ENCODE assay signal across 8 cellular contexts in the genomic region with DNA sequence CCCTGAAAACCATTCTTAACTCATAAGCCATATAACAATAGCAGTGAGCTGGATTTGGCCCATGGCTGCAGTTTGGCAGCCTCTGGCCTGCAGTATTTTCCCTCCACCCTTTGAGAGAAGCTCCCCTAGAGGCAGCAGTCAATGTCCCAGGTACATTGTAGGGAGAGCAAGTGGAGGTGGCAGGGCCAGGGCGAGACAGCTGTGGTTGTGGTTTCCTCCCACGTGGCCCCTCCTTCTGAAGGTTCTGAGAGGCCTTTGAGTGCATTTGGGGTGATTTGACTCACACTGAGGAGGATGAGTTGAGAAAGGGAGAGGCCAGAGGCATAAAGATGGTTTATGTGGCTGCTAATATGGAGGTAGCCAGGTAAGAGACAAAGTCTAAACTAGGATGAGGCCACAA. TPM values are rescaled to one million over a fixed set of nuclear protein-coding genes. Genes with fewer than 3 reads are reported as not detected.
DNase-seq lines count a peak whose midpoint lies in the region; ATAC-seq and TF ChIP-seq lines count a peak whose summit lies in the region.

No MANE protein-coding gene starts in this region.

- H3K4me3 ChIP-seq in BE2C (ENCODE audit: low read depth, low read length) (no peak overlapping the region), adrenal gland (no peak overlapping the region), uterus (no peak overlapping the region)

- H3K27me3 ChIP-seq in BE2C, result peaks cover 20% of the 10 kb centered on the region
- no peaks in the 10 kb centered on the region for H3K27me3 ChIP-seq in adrenal gland
- no peaks in the 10 kb centered on the region for H3K27me3 ChIP-seq in uterus

- DNase-seq in activated CD4-positive, alpha-beta T cell treated with anti-CD3 and anti-CD28 coated beads for 36 hours, result peak; percentile 89
- DNase-seq in stimulated activated CD4-positive, alpha-beta T cell treated with anti-CD3 and anti-CD28 coated beads, Interleukin-1b, Interleukin-23, amount 100 ng/mL, for 24 hours (ENCODE audit: low read depth in 4 of 4, low spot score in 1 of 4), result peak; percentile 9 to 49 (median 24)
- DNase-seq in BE2C (no peak), adrenal gland (no peak), NCI-H1048 (lab: John Stamatoyannopoulos, UW) (no peak), uterus (no peak)

- no peak overlapping the region for H3K27ac Mint-ChIP-seq in activated CD4-positive, alpha-beta T cell treated with anti-CD3 and anti-CD28 coated beads for 36 hours

- peaks cover 2% of the 10 kb centered on the region for H3K9me3 Mint-ChIP-seq in activated CD4-positive, alpha-beta T cell treated with anti-CD3 and anti-CD28 coated beads for 36 hours (ENCODE audit: low read depth)

- intact Hi-C loops in activated CD4-positive, alpha-beta T cell treated with anti-CD3 and anti-CD28 coated beads for 36 hours (cut with DNase I, micrococcal nuclease), result loop anchor here in 1 of 2 experiments (2.0 to 5.0 kb wide), 2 partner anchors 46 to 206 kb away; partner anchors contain the start of gene LDAH
- intact Hi-C loops in adrenal gland (cut with DNase I), result no loop called here
- intact Hi-C loops in uterus (cut with DNase I; ENCODE audit: low total_unique reads), result no loop called here

- H3K36me3 ChIP-seq in BE2C, result no peaks in the 10 kb centered on the region
- no peaks in the 10 kb centered on the region for H3K36me3 ChIP-seq in adrenal gland (replicated peaks in 1 of 2)
- H3K36me3 ChIP-seq in uterus, result no peaks in the 10 kb centered on the region

- H3K4me3 Mint-ChIP-seq in activated CD4-positive, alpha-beta T cell treated with anti-CD3 and anti-CD28 coated beads for 36 hours, result no peak overlapping the region

- TF ChIP-seq CTCF in BE2C (IDR thresholded peaks at IDR 0.05; ENCODE audit: low read depth, low read length) (no peak), adrenal gland (IDR thresholded peaks at IDR 0.05) (no peak), uterus (IDR thresholded peaks at IDR 0.05) (no peak)

- POLR2A ChIA-PET in activated CD4-positive, alpha-beta T cell treated with anti-CD3 and anti-CD28 coated beads for 36 hours (lab: Charles Lee), result no interaction called here

- 21 to 47% (median 34%) methylated on average over 2 of the region's 2 CpGs for WGBS in adrenal gland, 4 donors

- peak; percentile 100 for ATAC-seq in GM18508 (IDR thresholded peaks at IDR 0.05; ENCODE audit: insufficient read depth, unreplicated experiment)
- ATAC-seq in HG02852 (IDR thresholded peaks at IDR 0.05; ENCODE audit: unreplicated experiment), result peak; percentile 100
- ATAC-seq in activated CD4-positive, alpha-beta T cell treated with anti-CD3 and anti-CD28 coated beads for 36 hours, result peak; percentile 99

- TF ChIP-seq POLR2A in adrenal gland (IDR thresholded peaks at IDR 0.05) (no peak), uterus (IDR thresholded peaks at IDR 0.05) (no peak)

- H3K4me1 ChIP-seq in BE2C (no peaks in the 10 kb centered on the region), adrenal gland (replicated peaks in 1 of 2) (no peaks in the 10 kb centered on the region), uterus (no peaks in the 10 kb centered on the region)

- CTCF ChIA-PET in activated CD4-positive, alpha-beta T cell treated with anti-CD3 and anti-CD28 coated beads for 36 hours (lab: Charles Lee), result interaction anchor here (0.6 to 0.7 kb wide), 2 partner anchors 25 to 34 kb away, joined by 3 to 4 read pairs; no protein-coding TSS in a partner anchor

- H3K36me3 Mint-ChIP-seq in activated CD4-positive, alpha-beta T cell treated with anti-CD3 and anti-CD28 coated beads for 36 hours (ENCODE audit: low read depth), result no peaks in the 10 kb centered on the region

- H3K27ac ChIP-seq in adrenal gland, result no peak overlapping the region
- no peak overlapping the region for H3K27ac ChIP-seq in uterus

- H3K4me1 Mint-ChIP-seq in activated CD4-positive, alpha-beta T cell treated with anti-CD3 and anti-CD28 coated beads for 36 hours, result peaks cover 11% of the 10 kb centered on the region

- H3K27me3 Mint-ChIP-seq in activated CD4-positive, alpha-beta T cell treated with anti-CD3 and anti-CD28 coated beads for 36 hours, result peaks cover 41% of the 10 kb centered on the region

- H3K9me3 ChIP-seq in BE2C, result no peaks in the 10 kb centered on the region; the same call in 1 of the 2 replicates
- no peaks in the 10 kb centered on the region for H3K9me3 ChIP-seq in adrenal gland (replicated peaks in 1 of 3)
- no peaks in the 10 kb centered on the region for H3K9me3 ChIP-seq in uterus

RNA-seq across cellular contexts. Expression of gene LDAH, which starts 45.5 kb away (rescaled TPM):
- 10 to 100 TPM; 27.0 to 32.8 TPM for total RNA-seq in activated CD4-positive, alpha-beta T cell treated with anti-CD3 and anti-CD28 coated beads for 36 hours
- polyA plus RNA-seq in BE2C (2012; ENCODE audit: insufficient read depth, insufficient read length, low read depth), result 21.3 TPM
- total RNA-seq in adrenal gland (10 to 100 TPM; 16.8 to 51.0 (median 31.5) TPM), uterus (10 to 100 TPM in 3 of 4 donors, 1 to 10 TPM in 1; 9.7 to 62.4 (median 19.9) TPM)
- 10 to 100 TPM in 1 of 3 donors, 1 to 10 TPM in 2; 7.0 to 51.7 (median 7.0) TPM for polyA plus RNA-seq in adrenal gland

Comparison
In these comparisons a context has a peak if more than half of its experiments do, and no peak if none do; other contexts are left out.
1. DNase-seq: peak in activated CD4-positive, alpha-beta T cell treated with anti-CD3 and anti-CD28 coated beads for 36 hours (single experiment) and stimulated activated CD4-positive, alpha-beta T cell treated with anti-CD3 and anti-CD28 coated beads, Interleukin-1b, Interleukin-23, amount 100 ng/mL, for 24 hours (4 of 4); none in BE2C (single experiment), adrenal gland (0 of 7), NCI-H1048 (single experiment) and uterus (0 of 2).
2. Peak in every context shown above with its lines, with median percentiles within 50 percentile points of each other: ATAC-seq.